In genomic region chr10:63410633-63411032, GRCh38 we compare ENCODE assay signal across 25 cellular contexts. TPM values are rescaled to one million over a fixed set of nuclear protein-coding genes. Genes with fewer than 3 reads are reported as not detected.
DNase-seq lines count a peak whose midpoint lies in the region; ATAC-seq, FAIRE-seq and TF ChIP-seq lines count a peak whose summit lies in the region.
"Had no signal": no experiment of that assay in that cellular context is flagged by ENCODE, and none has a peak within 500 bp of the region (broad histone marks: within the 10 kb centered on the region; RNA-seq: fewer than 3 reads in every experiment).

No MANE protein-coding gene starts in this region.

- TF ChIP-seq POLR2A in H54 (IDR thresholded peaks at IDR 0.05; ENCODE audit: low read depth, low read length) (no peak), gastrocnemius medialis (IDR thresholded peaks at IDR 0.05) (no peak), uterus (IDR thresholded peaks at IDR 0.05) (no peak)

- TF ChIP-seq CTCF in WTC11 (IDR thresholded peaks at IDR 0.05) (no peak), mesothelial cell of epicardium (IDR thresholded peaks at IDR 0.05; ENCODE audit: unreplicated experiment) (no peak), gastrocnemius medialis (IDR thresholded peaks at IDR 0.05 in 4 of 5, conservative IDR thresholded peaks at IDR 0.05 in 1 of 5) (no peak), uterus (IDR thresholded peaks at IDR 0.05) (no peak)

- H3K36me3 Mint-ChIP-seq in WTC11, result no peaks in the 10 kb centered on the region
- H3K36me3 Mint-ChIP-seq in mesothelial cell of epicardium, result peaks cover 4% of the 10 kb centered on the region

- H4K20me1 ChIP-seq in Karpas-422 (ENCODE audit: insufficient read depth, low read depth, low read length), result no peaks in the 10 kb centered on the region

- H3K9me3 ChIP-seq in gastrocnemius medialis, result no peaks in the 10 kb centered on the region
- H3K9me3 ChIP-seq in Karpas-422 (ENCODE audit: low read length), result no peaks in the 10 kb centered on the region
- H3K9me3 ChIP-seq in uterus, result no peaks in the 10 kb centered on the region

- DNase-seq in H54 (ENCODE audit: insufficient read length, low spot score) (no peak), WTC11 (ENCODE audit: low spot score) (no peak), mesothelial cell of epicardium (ENCODE audit: low spot score in 2 of 2, unreplicated experiment in 2 of 2) (no peak), gastrocnemius medialis (no peak), SK-N-DZ (ENCODE audit: low spot score) (no peak), Karpas-422 (no peak), uterus (no peak), globus pallidus (ENCODE audit: low spot score) (no peak)
- DNase-seq: DMS53; GDM1; NCI-H1105; NCI-H146; NCI-H2081; NCI-H2171; NCI-H345; NCI-H524; NCI-H774; NK-92 treated with Interleukin-12 subunit alpha and Interleukin-12 subunit beta, amount 100 ng/mL, for 24 hours had no signal

- H3K27ac ChIP-seq in gastrocnemius medialis, result peak overlapping the region in 3 of 4 donors; percentile 33 to 51 (median 44)
- H3K27ac ChIP-seq in Karpas-422 (ENCODE audit: low read length), result no peak overlapping the region
- H3K27ac ChIP-seq in uterus, result peak overlapping the region in 1 of 2 donors; percentile 28
- H3K27ac ChIP-seq: HL-60, KMS-11 had no signal

- no peaks in the 10 kb centered on the region for H3K9me2 ChIP-seq in Karpas-422 (replicated peaks; ENCODE audit: insufficient read depth, low read length)

- H3K27ac Mint-ChIP-seq in WTC11, result peak overlapping the region; percentile 37; the same call in 1 of the 2 replicates
- peak overlapping the region; percentile 87 for H3K27ac Mint-ChIP-seq in mesothelial cell of epicardium
- H3K27ac Mint-ChIP-seq: B cell, CD14-positive monocyte had no signal

- H3K27me3 ChIP-seq in gastrocnemius medialis, result no peaks in the 10 kb centered on the region
- H3K27me3 ChIP-seq in Karpas-422 (ENCODE audit: low read length), result no peaks in the 10 kb centered on the region
- H3K27me3 ChIP-seq in uterus, result no peaks in the 10 kb centered on the region

- no peak overlapping the region for H3K9ac ChIP-seq in Karpas-422 (ENCODE audit: low read length)
- H3K9ac ChIP-seq: KMS-11 had no signal

- H2AFZ ChIP-seq in Karpas-422 (ENCODE audit: low read length), result no peak overlapping the region

- peaks cover 40 to 46% of the 10 kb centered on the region in 2 donors for H3K4me1 ChIP-seq in gastrocnemius medialis
- H3K4me1 ChIP-seq in Karpas-422 (ENCODE audit: low read length), result peaks cover 14% of the 10 kb centered on the region
- H3K4me1 ChIP-seq in uterus, result peaks cover 0 to 8% of the 10 kb centered on the region in 2 donors

- H3K36me3 ChIP-seq in gastrocnemius medialis (no peaks in the 10 kb centered on the region), Karpas-422 (ENCODE audit: insufficient read depth, low read length) (no peaks in the 10 kb centered on the region), uterus (peaks cover 0 to 2% of the 10 kb centered on the region in 2 donors)

- H3K4me1 Mint-ChIP-seq in WTC11 (peaks cover 28% of the 10 kb centered on the region), mesothelial cell of epicardium (peaks cover 30% of the 10 kb centered on the region)

- POLR2A ChIA-PET in WTC11 (lab: Charles Lee), result no interaction called here

- intact Hi-C loops in gastrocnemius medialis (cut with DNase I; ENCODE audit: low total_unique reads) (no loop called here), uterus (cut with DNase I; ENCODE audit: low total_unique reads) (no loop called here)

- in situ Hi-C loops in gastrocnemius medialis (cut with MboI; ENCODE audit: low sequenced_read_pairs in 4 of 4), result no loop called here

- ATAC-seq in WTC11 (no peak), gastrocnemius medialis (no peak)
- ATAC-seq: Right ventricle myocardium inferior had no signal

- H3K4me2 ChIP-seq in Karpas-422 (ENCODE audit: low read depth, low read length, poor library complexity, severe bottlenecking), result no peak overlapping the region
- H3K4me2 ChIP-seq: KMS-11 had no signal

- CTCF ChIA-PET in WTC11 (lab: Charles Lee), result no interaction called here

- no peaks in the 10 kb centered on the region for H3K27me3 Mint-ChIP-seq in WTC11 (ENCODE audit: low read depth)
- H3K27me3 Mint-ChIP-seq in mesothelial cell of epicardium (ENCODE audit: low read depth), result no peaks in the 10 kb centered on the region
- H3K27me3 Mint-ChIP-seq: B cell had no signal

- peak; percentile 23 for FAIRE-seq in H54 (lab: Jason Lieb, UNC)
- FAIRE-seq: A204.1, D721Med had no signal

- no peak overlapping the region for H3K4me3 Mint-ChIP-seq in WTC11
- H3K4me3 Mint-ChIP-seq in mesothelial cell of epicardium, result no peak overlapping the region
- H3K4me3 Mint-ChIP-seq: B cell, CD14-positive monocyte had no signal

- H3K9me3 Mint-ChIP-seq in WTC11, result no peaks in the 10 kb centered on the region
- no peaks in the 10 kb centered on the region for H3K9me3 Mint-ChIP-seq in mesothelial cell of epicardium
- H3K9me3 Mint-ChIP-seq: CD14-positive monocyte had no signal

- H3K4me3 ChIP-seq in gastrocnemius medialis (no peak overlapping the region), Karpas-422 (ENCODE audit: low read length) (no peak overlapping the region), uterus (no peak overlapping the region)

- peaks cover 2% of the 10 kb centered on the region; the same call in 1 of the 2 replicates for H3K79me2 ChIP-seq in Karpas-422 (ENCODE audit: low read length)

TF ChIP-seq in WTC11, 78 proteins besides CTCF, POLR2A, EP300 and RAD21:
- TF ChIP-seq ARID4B (CRISPR knock-in tag; IDR thresholded peaks at IDR 0.05; ENCODE audit: borderline replicate concordance) (no peak), USF2 (CRISPR knock-in tag; IDR thresholded peaks at IDR 0.05) (no peak), ZNF138 (CRISPR knock-in tag; conservative IDR thresholded peaks at IDR 0.05) (no peak), ATF1 (CRISPR knock-in tag; IDR thresholded peaks at IDR 0.05) (no peak), NFYB (CRISPR knock-in tag; conservative IDR thresholded peaks at IDR 0.05; ENCODE audit: low read depth) (no peak)

RNA-seq across cellular contexts. Expression of gene JMJD1C, which starts 55.1 kb away (rescaled TPM):
- total RNA-seq in WTC11 (2021) (158 to 180 TPM (median 161 TPM) in 3 replicates), mesothelial cell of epicardium (109 to 117 TPM (median 112 TPM) in 3 replicates), gastrocnemius medialis (10 to 100 TPM; 22.5 to 74.1 (median 46.9) TPM), uterus (100 to 1,000 TPM; 127 to 330 (median 208) TPM)
- polyA plus RNA-seq in SK-N-DZ (2014; cell fraction: cytosol; rRNA removed), result 21.8 and 25.7 TPM in 2 replicates
- polyA plus RNA-seq in SK-N-DZ (2014; cell fraction: nucleus; rRNA removed), result 79.7 and 93.1 TPM in 2 replicates
- total RNA-seq in Karpas-422 (2014; rRNA removed; shearing (Covaris generic); ENCODE audit: low replicate concordance), result 66.7 and 141 TPM in 2 replicates
